Comparison of ENCODE assay signal across 22 cellular contexts in the genomic region with DNA sequence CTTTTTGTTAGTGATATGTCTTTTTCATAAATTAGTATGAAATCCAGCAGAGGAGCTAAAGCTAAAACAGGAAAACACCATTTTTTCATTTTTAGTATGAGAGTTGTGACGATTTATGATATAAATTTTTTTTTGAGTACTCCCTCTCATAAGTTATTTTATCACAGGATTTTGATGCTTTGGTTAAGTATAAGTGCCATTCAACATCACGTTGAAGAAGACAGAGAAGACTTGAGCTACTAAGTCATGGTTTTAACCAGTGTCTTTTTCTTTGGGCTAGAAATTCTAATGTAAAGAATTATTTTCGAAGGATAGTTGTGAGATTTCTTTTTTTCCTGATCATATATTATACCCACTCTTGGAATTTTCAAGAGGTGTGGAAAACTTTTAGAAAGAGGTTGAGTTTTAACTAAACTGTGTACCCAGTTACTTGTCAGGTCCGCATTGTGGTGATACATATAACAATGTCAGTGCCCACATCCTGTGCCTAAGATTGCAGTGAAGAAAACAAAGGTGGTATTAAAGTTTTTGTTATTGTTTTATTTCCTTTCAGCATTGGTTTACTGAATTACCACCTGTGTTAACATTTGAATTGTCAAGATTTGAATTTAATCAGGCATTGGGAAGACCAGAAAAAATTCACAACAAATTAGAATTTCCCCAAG.
DNase-seq lines count a peak whose midpoint lies in the region; ATAC-seq and FAIRE-seq lines count a peak whose summit lies in the region.
"Had no signal": no experiment of that assay in that cellular context is flagged by ENCODE, and none has a peak within 500 bp of the region (broad histone marks: within the 10 kb centered on the region; RNA-seq: fewer than 3 reads in every experiment).

No MANE protein-coding gene starts in this region.

- H3K36me3 Mint-ChIP-seq in activated naive CD4-positive, alpha-beta T cell treated with anti-CD3 and anti-CD28 coated beads, Interleukin-2, amount 10 ng/mL, durations not matched to agents 7 days and 5 days: peaks cover 38% of the 10 kb centered on the region
- H3K36me3 Mint-ChIP-seq in T-helper 1 cell treated with Interleukin-12 subunit alpha and Interleukin-12 subunit beta and Interleukin-4 antibody, amounts not matched to agents 30 μg/mL and 1 μg/mL, for 36 hours (ENCODE audit: low read depth): peaks cover 30% of the 10 kb centered on the region
- peaks cover 18% of the 10 kb centered on the region for H3K36me3 Mint-ChIP-seq in central memory CD8-positive, alpha-beta T cell (ENCODE audit: insufficient read depth)
- H3K36me3 Mint-ChIP-seq in stimulated activated effector memory CD8-positive, alpha-beta T cell treated with anti-CD3 and anti-CD28 coated beads, Interleukin-12 subunit alpha, Interleukin-12 subunit beta, amount 100 ng/mL, for 72 hours: peaks cover 25% of the 10 kb centered on the region

- ATAC-seq in central memory CD8-positive, alpha-beta T cell (replicated peaks; ENCODE audit: extremely low read depth, poor library complexity, severe bottlenecking): peak; percentile 94
- peak; percentile 91 for ATAC-seq in stimulated activated effector memory CD8-positive, alpha-beta T cell treated with anti-CD3 and anti-CD28 coated beads, Interleukin-12 subunit alpha, Interleukin-12 subunit beta, amount 100 ng/mL, for 72 hours
- no peak for ATAC-seq in HG02981 (IDR thresholded peaks at IDR 0.05; ENCODE audit: unreplicated experiment)
- ATAC-seq: lower lobe of right lung; stimulated activated memory B cell treated with anti-CD40 and anti-IgM and Interleukin-4, amounts not matched to agents 10 μg/mL and 1 μg/mL and 100 μg/mL, for 72 hours had no signal

- H3K4me3 Mint-ChIP-seq in activated naive CD4-positive, alpha-beta T cell treated with anti-CD3 and anti-CD28 coated beads, Interleukin-2, amount 10 ng/mL, durations not matched to agents 7 days and 5 days: peak overlapping the region; percentile 29
- peak overlapping the region; percentile 40 for H3K4me3 Mint-ChIP-seq in T-helper 1 cell treated with Interleukin-12 subunit alpha and Interleukin-12 subunit beta and Interleukin-4 antibody, amounts not matched to agents 30 μg/mL and 1 μg/mL, for 36 hours
- peak overlapping the region; percentile 51 for H3K4me3 Mint-ChIP-seq in central memory CD8-positive, alpha-beta T cell
- H3K4me3 Mint-ChIP-seq in stimulated activated effector memory CD8-positive, alpha-beta T cell treated with anti-CD3 and anti-CD28 coated beads, Interleukin-12 subunit alpha, Interleukin-12 subunit beta, amount 100 ng/mL, for 72 hours: no peak overlapping the region
- H3K4me3 Mint-ChIP-seq: activated B cell treated with CpG ODN at 0.5 μM for 24 hours; brain; H9; stimulated activated memory B cell treated with anti-CD40 and anti-IgM and Interleukin-4, amounts not matched to agents 10 μg/mL and 1 μg/mL and 100 μg/mL, for 72 hours had no signal

- no peak for FAIRE-seq in frontal cortex (lab: Jason Lieb, UNC)
- FAIRE-seq: GM18507, keratinocyte had no signal

- peak; percentile 48 for DNase-seq in activated naive CD4-positive, alpha-beta T cell treated with anti-CD3 and anti-CD28 coated beads, Interleukin-2, amount 10 ng/mL, durations not matched to agents 7 days and 5 days
- DNase-seq in activated naive CD4-positive, alpha-beta T cell (lab: John Stamatoyannopoulos, UW): no peak
- no peak for DNase-seq in central memory CD8-positive, alpha-beta T cell (ENCODE audit: low spot score in 2 of 2)
- no peak for DNase-seq in stimulated activated effector memory CD8-positive, alpha-beta T cell treated with anti-CD3 and anti-CD28 coated beads, Interleukin-12 subunit alpha, Interleukin-12 subunit beta, amount 100 ng/mL, for 72 hours (ENCODE audit: low spot score in 2 of 2)
- no peak for DNase-seq in frontal cortex (ENCODE audit: low spot score in 2 of 2)
- no peak for DNase-seq in HK-2 (ENCODE audit: unreplicated experiment)
- DNase-seq: activated B cell treated with CpG ODN at 0.5 μM for 24 hours; effector CD8-positive, alpha-beta T cell; H9; KBM-7; lower lobe of right lung; NCI-H146; NCI-H2171 treated with DMSO at 0.1 percent for 48 hours; NCI-H524 treated with DMSO at 0.1 percent for 48 hours; SK-N-SH; stimulated activated CD4-positive, alpha-beta T cell treated with anti-CD3 and anti-CD28 coated beads, Interleukin-2, amount 100 ng/mL, for 24 hours had no signal

- CTCF ChIA-PET in activated naive CD4-positive, alpha-beta T cell treated with anti-CD3 and anti-CD28 coated beads, Interleukin-2, amount 10 ng/mL, durations not matched to agents 7 days and 5 days (lab: Charles Lee): no interaction called here

- peak overlapping the region; percentile 88 for H3K27ac Mint-ChIP-seq in activated naive CD4-positive, alpha-beta T cell treated with anti-CD3 and anti-CD28 coated beads, Interleukin-2, amount 10 ng/mL, durations not matched to agents 7 days and 5 days
- H3K27ac Mint-ChIP-seq in T-helper 1 cell treated with Interleukin-12 subunit alpha and Interleukin-12 subunit beta and Interleukin-4 antibody, amounts not matched to agents 30 μg/mL and 1 μg/mL, for 36 hours: peak overlapping the region; percentile 69
- peak overlapping the region; percentile 81 for H3K27ac Mint-ChIP-seq in central memory CD8-positive, alpha-beta T cell (ENCODE audit: low read depth)
- H3K27ac Mint-ChIP-seq in stimulated activated effector memory CD8-positive, alpha-beta T cell treated with anti-CD3 and anti-CD28 coated beads, Interleukin-12 subunit alpha, Interleukin-12 subunit beta, amount 100 ng/mL, for 72 hours: peak overlapping the region; percentile 43
- H3K27ac Mint-ChIP-seq: activated B cell treated with CpG ODN at 0.5 μM for 24 hours; stimulated activated memory B cell treated with anti-CD40 and anti-IgM and Interleukin-4, amounts not matched to agents 10 μg/mL and 1 μg/mL and 100 μg/mL, for 72 hours had no signal

- no peaks in the 10 kb centered on the region for H3K9me3 Mint-ChIP-seq in activated naive CD4-positive, alpha-beta T cell treated with anti-CD3 and anti-CD28 coated beads, Interleukin-2, amount 10 ng/mL, durations not matched to agents 7 days and 5 days
- no peaks in the 10 kb centered on the region for H3K9me3 Mint-ChIP-seq in T-helper 1 cell treated with Interleukin-12 subunit alpha and Interleukin-12 subunit beta and Interleukin-4 antibody, amounts not matched to agents 30 μg/mL and 1 μg/mL, for 36 hours
- H3K9me3 Mint-ChIP-seq in central memory CD8-positive, alpha-beta T cell: no peaks in the 10 kb centered on the region
- H3K9me3 Mint-ChIP-seq in stimulated activated effector memory CD8-positive, alpha-beta T cell treated with anti-CD3 and anti-CD28 coated beads, Interleukin-12 subunit alpha, Interleukin-12 subunit beta, amount 100 ng/mL, for 72 hours: no peaks in the 10 kb centered on the region
- H3K9me3 Mint-ChIP-seq: activated B cell treated with CpG ODN at 0.5 μM for 24 hours; brain; H9; stimulated activated memory B cell treated with anti-CD40 and anti-IgM and Interleukin-4, amounts not matched to agents 10 μg/mL and 1 μg/mL and 100 μg/mL, for 72 hours had no signal

- no peaks in the 10 kb centered on the region for H3K27me3 Mint-ChIP-seq in activated naive CD4-positive, alpha-beta T cell treated with anti-CD3 and anti-CD28 coated beads, Interleukin-2, amount 10 ng/mL, durations not matched to agents 7 days and 5 days
- no peaks in the 10 kb centered on the region for H3K27me3 Mint-ChIP-seq in T-helper 1 cell treated with Interleukin-12 subunit alpha and Interleukin-12 subunit beta and Interleukin-4 antibody, amounts not matched to agents 30 μg/mL and 1 μg/mL, for 36 hours (ENCODE audit: low read depth)
- no peaks in the 10 kb centered on the region for H3K27me3 Mint-ChIP-seq in central memory CD8-positive, alpha-beta T cell
- H3K27me3 Mint-ChIP-seq: activated B cell treated with CpG ODN at 0.5 μM for 24 hours; brain; stimulated activated memory B cell treated with anti-CD40 and anti-IgM and Interleukin-4, amounts not matched to agents 10 μg/mL and 1 μg/mL and 100 μg/mL, for 72 hours had no signal

- H3K4me1 Mint-ChIP-seq in activated naive CD4-positive, alpha-beta T cell treated with anti-CD3 and anti-CD28 coated beads, Interleukin-2, amount 10 ng/mL, durations not matched to agents 7 days and 5 days: peaks cover 20% of the 10 kb centered on the region
- peaks cover 14% of the 10 kb centered on the region for H3K4me1 Mint-ChIP-seq in T-helper 1 cell treated with Interleukin-12 subunit alpha and Interleukin-12 subunit beta and Interleukin-4 antibody, amounts not matched to agents 30 μg/mL and 1 μg/mL, for 36 hours (ENCODE audit: low read depth)
- H3K4me1 Mint-ChIP-seq in central memory CD8-positive, alpha-beta T cell: peaks cover 26% of the 10 kb centered on the region
- H3K4me1 Mint-ChIP-seq in stimulated activated effector memory CD8-positive, alpha-beta T cell treated with anti-CD3 and anti-CD28 coated beads, Interleukin-12 subunit alpha, Interleukin-12 subunit beta, amount 100 ng/mL, for 72 hours: peaks cover 13% of the 10 kb centered on the region
- H3K4me1 Mint-ChIP-seq: activated B cell treated with CpG ODN at 0.5 μM for 24 hours; stimulated activated memory B cell treated with anti-CD40 and anti-IgM and Interleukin-4, amounts not matched to agents 10 μg/mL and 1 μg/mL and 100 μg/mL, for 72 hours had no signal
